8 cellular contexts compared by ENCODE assay signal in genomic region chr18:58043452-58044369, GRCh38. TPM values are rescaled to one million over a fixed set of nuclear protein-coding genes. Genes with fewer than 3 reads are reported as not detected.
DNase-seq lines count a peak whose midpoint lies in the region; ATAC-seq and TF ChIP-seq lines count a peak whose summit lies in the region.

NEDD4L (plus strand) TSS chr18:58044226; CDS start chr18:58044661, 435 bp downstream.

- H3K27ac ChIP-seq in SJSA1 (peak within 1 kb of the TSS; percentile 9; the same call in 1 of the 2 replicates), gastroesophageal sphincter (peak within 1 kb of the TSS; percentile 50 to 89 (median 88))

- in situ Hi-C loops in G401 (cut with HindIII; ENCODE audit: low sequenced_read_pairs), result no loop called here
- in situ Hi-C loops in HAP-1 (cut with MboI; ENCODE audit: low sequenced_read_pairs), result no loop called here

- TF ChIP-seq POLR2A in gastroesophageal sphincter (IDR thresholded peaks at IDR 0.05), result no peak

- peak within 1 kb of the TSS; percentile 79 for H3K9ac ChIP-seq in Loucy (ENCODE audit: low read depth, low read length, poor library complexity, severe bottlenecking)

- DNase-seq in G401 (ENCODE audit: low spot score) (peak; percentile 85), HAP-1 (ENCODE audit: low spot score in 2 of 2) (peak; percentile 81 to 91), SJSA1 (ENCODE audit: low read depth in 1 of 2, low spot score in 2 of 2) (peak; percentile 82 to 87), non-pigmented ciliary epithelial cell (ENCODE audit: low read depth) (peak; percentile 45)
- peak; percentile 89 for DNase-seq in activated naive CD4-positive, alpha-beta T cell treated with anti-CD3 and anti-CD28 coated beads for 36 hours

- peak within 1 kb of the TSS; percentile 95 for H3K4me2 ChIP-seq in Loucy (ENCODE audit: low read depth, low read length, poor library complexity, severe bottlenecking)

- H3K36me3 ChIP-seq in HAP-1 (replicated peaks) (no peaks in the 10 kb centered on the region), Loucy (ENCODE audit: insufficient read depth, low read length) (no peaks in the 10 kb centered on the region), SJSA1 (peaks cover 8% of the 10 kb centered on the region), gastroesophageal sphincter (no peaks in the 10 kb centered on the region)

- TF ChIP-seq CTCF in Loucy (conservative IDR thresholded peaks at IDR 0.05; ENCODE audit: low read length) (peak; percentile 80), gastroesophageal sphincter (IDR thresholded peaks at IDR 0.05) (peak; percentile 77 to 97 (median 78)), subcutaneous adipose tissue (IDR thresholded peaks at IDR 0.05; ENCODE audit: low read depth) (no peak)

- peaks cover 10% of the 10 kb centered on the region for H3K27me3 Mint-ChIP-seq in activated naive CD4-positive, alpha-beta T cell treated with anti-CD3 and anti-CD28 coated beads for 36 hours (ENCODE audit: low read depth)

- peaks cover 25% of the 10 kb centered on the region for H3K4me1 Mint-ChIP-seq in activated naive CD4-positive, alpha-beta T cell treated with anti-CD3 and anti-CD28 coated beads for 36 hours (ENCODE audit: low read depth)

- peak within 1 kb of the TSS; percentile 95 for H2AFZ ChIP-seq in Loucy (ENCODE audit: low read length)

- peaks cover 8% of the 10 kb centered on the region for H3K4me1 ChIP-seq in HAP-1
- peaks cover 34% of the 10 kb centered on the region for H3K4me1 ChIP-seq in Loucy (ENCODE audit: insufficient read depth, low read length, poor library complexity, severe bottlenecking)
- peaks cover 37% of the 10 kb centered on the region for H3K4me1 ChIP-seq in SJSA1 (replicated peaks)
- peaks cover 0 to 45% (median 0%) of the 10 kb centered on the region in 3 donors for H3K4me1 ChIP-seq in gastroesophageal sphincter

- intact Hi-C loops in activated naive CD4-positive, alpha-beta T cell treated with anti-CD3 and anti-CD28 coated beads for 36 hours (cut with micrococcal nuclease), result loop anchor here (1.0 to 10.0 kb wide), 12 partner anchors 37 to 1314 kb away; partner anchors contain the start of genes FECH and LMAN1

- no peaks in the 10 kb centered on the region for H3K9me3 ChIP-seq in HAP-1
- no peaks in the 10 kb centered on the region for H3K9me3 ChIP-seq in Loucy (ENCODE audit: insufficient read depth, low read depth, low read length)
- 0 out of 2 replicates have a peak, but pooled peaks cover 3% of the 10 kb centered on the region for H3K9me3 ChIP-seq in SJSA1 (replicated peaks)
- no peaks in the 10 kb centered on the region for H3K9me3 ChIP-seq in gastroesophageal sphincter

- no peak for TF ChIP-seq EP300 in gastroesophageal sphincter (IDR thresholded peaks at IDR 0.05)

- peaks cover 9% of the 10 kb centered on the region for H4K20me1 ChIP-seq in Loucy (ENCODE audit: insufficient read depth, low read length, poor library complexity, severe bottlenecking)

- H3K9me3 Mint-ChIP-seq in activated naive CD4-positive, alpha-beta T cell treated with anti-CD3 and anti-CD28 coated beads for 36 hours, result no peaks in the 10 kb centered on the region

- H3K4me3 ChIP-seq in HAP-1 (peak within 1 kb of the TSS; percentile 79), Loucy (ENCODE audit: low read length, poor library complexity, severe bottlenecking) (peak within 1 kb of the TSS; percentile 96), SJSA1 (peak within 1 kb of the TSS; percentile 94), gastroesophageal sphincter (peak within 1 kb of the TSS; percentile 74 to 92)

- H3K27me3 ChIP-seq in HAP-1 (ENCODE audit: low read depth) (no peaks in the 10 kb centered on the region), Loucy (ENCODE audit: insufficient read depth, low read length, poor library complexity, severe bottlenecking) (no peaks in the 10 kb centered on the region), SJSA1 (replicated peaks) (no peaks in the 10 kb centered on the region), gastroesophageal sphincter (no peaks in the 10 kb centered on the region)

- ATAC-seq in gastroesophageal sphincter, result peak; percentile 87

- no peak within 1 kb of the TSS for H3K27ac Mint-ChIP-seq in activated naive CD4-positive, alpha-beta T cell treated with anti-CD3 and anti-CD28 coated beads for 36 hours

- peak within 1 kb of the TSS; percentile 85 for H3K4me3 Mint-ChIP-seq in activated naive CD4-positive, alpha-beta T cell treated with anti-CD3 and anti-CD28 coated beads for 36 hours

- CTCF ChIA-PET in activated naive CD4-positive, alpha-beta T cell treated with anti-CD3 and anti-CD28 coated beads for 36 hours (lab: Charles Lee), result interaction anchor here (0.6 to 1.7 kb wide), 26 partner anchors 8 to 454 kb away, joined by 3 to 21 read pairs (median 4); no protein-coding TSS in a partner anchor

- WGBS in gastroesophageal sphincter (ENCODE audit: low coverage in 1 of 2), 2 donors, result 0% methylated on average over 10 to 20 of the region's 93 CpGs

- peaks cover 2% of the 10 kb centered on the region; the same call in 1 of the 2 replicates for H3F3A ChIP-seq in Loucy (ENCODE audit: low read depth)

- no peaks in the 10 kb centered on the region for H3K36me3 Mint-ChIP-seq in activated naive CD4-positive, alpha-beta T cell treated with anti-CD3 and anti-CD28 coated beads for 36 hours (ENCODE audit: low read depth)

- peaks cover 37% of the 10 kb centered on the region for H3K79me2 ChIP-seq in Loucy (ENCODE audit: insufficient read depth, low read length)

- H3K9me2 ChIP-seq in Loucy (replicated peaks; ENCODE audit: low read depth, low read length), result no peaks in the 10 kb centered on the region

RNA-seq across cellular contexts. Expression of gene NEDD4L, which starts in this region (rescaled TPM):
- total RNA-seq in G401 (2014; rRNA removed; shearing (Covaris generic)), result 0.37 TPM in 1 of 2 replicates, not detected in the other
- total RNA-seq in SJSA1 (2014; rRNA removed; shearing (Covaris generic)), result 31.7 and 36.0 TPM in 2 replicates
- total RNA-seq in activated naive CD4-positive, alpha-beta T cell treated with anti-CD3 and anti-CD28 coated beads for 36 hours, result 1 to 10 TPM; 5.3 to 5.6 TPM
- total RNA-seq in gastroesophageal sphincter, result 10 to 100 TPM; 37.0 to 50.9 (median 43.0) TPM
- total RNA-seq in subcutaneous adipose tissue, result 10 to 100 TPM; 32.5 to 65.6 (median 43.4) TPM

Comparison
In these comparisons a context has a peak if more than half of its experiments do, and no peak if none do; other contexts are left out.
1. Peak in every context shown above with its lines: DNase-seq, ATAC-seq, H3K4me3 ChIP-seq and H3K27ac ChIP-seq.
2. Peak in DNase-seq in G401; RNA of the gene not detected or under 1 TPM.